Comparison of ENCODE assay signal across 26 cellular contexts in genomic region chr14:31819281-31819680, GRCh38.
"Had no signal": no experiment of that assay in that cellular context is flagged by ENCODE, and none has a peak within 500 bp of the region (broad histone marks: within the 10 kb centered on the region; RNA-seq: fewer than 3 reads in every experiment).

No MANE protein-coding gene starts in this region.

- H3K9ac ChIP-seq: neural progenitor cell had no signal

- FAIRE-seq: colon had no signal

- ATAC-seq: activated CD8-positive, alpha-beta T cell treated with anti-CD3 and anti-CD28 coated beads for 36 hours; gastroesophageal sphincter; heart right ventricle; mucosa of descending colon; stimulated activated naive CD8-positive, alpha-beta T cell treated with anti-CD3 and anti-CD28 coated beads, Interleukin-15, Interleukin-2, amounts not matched to agents 100 U/mL and 50 U/mL, for 24 hours had no signal

- H3K27ac ChIP-seq: gastroesophageal sphincter, heart right ventricle, neural progenitor cell, prostate gland, right atrium auricular region, tibial artery, vagina had no signal

- H3K4me3 Mint-ChIP-seq: activated CD4-positive, alpha-beta T cell treated with anti-CD3 and anti-CD28 coated beads, Interleukin-2, amount 10 ng/mL, durations not matched to agents 24 days and 14 days; activated CD8-positive, alpha-beta T cell treated with anti-CD3 and anti-CD28 coated beads for 36 hours; brain; endodermal cell; immature natural killer cell; naive B cell; neural progenitor cell had no signal

- H3K4me1 ChIP-seq: gastroesophageal sphincter, neural progenitor cell, prostate gland, tibial artery, vagina had no signal

- H3K4me2 ChIP-seq: neural progenitor cell had no signal

- H3K9me3 ChIP-seq: gastroesophageal sphincter, mucosa of descending colon, prostate gland, right atrium auricular region, vagina had no signal

- H2AFZ ChIP-seq: neural progenitor cell had no signal

- H3K4me1 Mint-ChIP-seq: activated CD4-positive, alpha-beta T cell treated with anti-CD3 and anti-CD28 coated beads, Interleukin-2, amount 10 ng/mL, durations not matched to agents 24 days and 14 days; endodermal cell; immature natural killer cell; naive B cell; neural progenitor cell had no signal

- H3K36me3 ChIP-seq: gastroesophageal sphincter, neural progenitor cell, prostate gland, right atrium auricular region, vagina had no signal

- H3K27ac Mint-ChIP-seq: activated CD4-positive, alpha-beta T cell treated with anti-CD3 and anti-CD28 coated beads, Interleukin-2, amount 10 ng/mL, durations not matched to agents 24 days and 14 days; activated CD8-positive, alpha-beta T cell treated with anti-CD3 and anti-CD28 coated beads for 36 hours; activated T-helper 2 cell treated with anti-CD3 and anti-CD28 coated beads, Interferon-gamma antibody, Interleukin-2, Interleukin-4, amounts not matched to agents 10 μg/mL and 5 μg/mL and 100 μg/mL, durations not matched to agents 14 hours and 24 hours and 36 hours; endodermal cell; immature natural killer cell; naive B cell; neural progenitor cell had no signal

- H3K4me3 ChIP-seq: gastroesophageal sphincter, heart right ventricle, mucosa of descending colon, neural progenitor cell, prostate gland, right atrium auricular region, tibial artery, vagina had no signal

- DNase-seq: activated CD4-positive, alpha-beta T cell treated with anti-CD3 and anti-CD28 coated beads, Interleukin-2, amount 10 ng/mL, durations not matched to agents 24 days and 14 days; activated CD8-positive, alpha-beta T cell treated with anti-CD3 and anti-CD28 coated beads for 36 hours; activated naive CD4-positive, alpha-beta T cell treated with Interleukin-2 at 50 U/mL for 16 hours; activated T-cell treated with anti-CD3 and anti-CD28 coated beads, Interleukin-2, amount 50 U/mL, for 1 hour; anterior cingulate cortex; central memory CD4-positive, alpha-beta T cell; endodermal cell; erythroblast; heart right ventricle; immature natural killer cell; mesenchymal stem cell; mucosa of descending colon; naive B cell; stimulated activated CD4-positive, alpha-beta T cell treated with anti-CD3 and anti-CD28 coated beads, Interleukin-12 subunit alpha, Interleukin-12 subunit beta, amount 100 ng/mL, for 4 hours; stimulated activated CD4-positive, alpha-beta T cell treated with anti-CD3 and anti-CD28 coated beads, Interleukin-1b, Interleukin-23, amount 100 ng/mL, for 48 hours; stimulated activated naive CD8-positive, alpha-beta T cell treated with anti-CD3 and anti-CD28 coated beads, Interleukin-15, Interleukin-2, amounts not matched to agents 100 U/mL and 50 U/mL, for 24 hours; substantia nigra; tibial artery had no signal

- H3K27me3 ChIP-seq: gastroesophageal sphincter, heart right ventricle, neural progenitor cell, right atrium auricular region, tibial artery, vagina had no signal

- H3K27me3 Mint-ChIP-seq: activated CD4-positive, alpha-beta T cell treated with anti-CD3 and anti-CD28 coated beads, Interleukin-2, amount 10 ng/mL, durations not matched to agents 24 days and 14 days; activated CD8-positive, alpha-beta T cell treated with anti-CD3 and anti-CD28 coated beads for 36 hours; brain; naive B cell had no signal
